In the genomic region with DNA sequence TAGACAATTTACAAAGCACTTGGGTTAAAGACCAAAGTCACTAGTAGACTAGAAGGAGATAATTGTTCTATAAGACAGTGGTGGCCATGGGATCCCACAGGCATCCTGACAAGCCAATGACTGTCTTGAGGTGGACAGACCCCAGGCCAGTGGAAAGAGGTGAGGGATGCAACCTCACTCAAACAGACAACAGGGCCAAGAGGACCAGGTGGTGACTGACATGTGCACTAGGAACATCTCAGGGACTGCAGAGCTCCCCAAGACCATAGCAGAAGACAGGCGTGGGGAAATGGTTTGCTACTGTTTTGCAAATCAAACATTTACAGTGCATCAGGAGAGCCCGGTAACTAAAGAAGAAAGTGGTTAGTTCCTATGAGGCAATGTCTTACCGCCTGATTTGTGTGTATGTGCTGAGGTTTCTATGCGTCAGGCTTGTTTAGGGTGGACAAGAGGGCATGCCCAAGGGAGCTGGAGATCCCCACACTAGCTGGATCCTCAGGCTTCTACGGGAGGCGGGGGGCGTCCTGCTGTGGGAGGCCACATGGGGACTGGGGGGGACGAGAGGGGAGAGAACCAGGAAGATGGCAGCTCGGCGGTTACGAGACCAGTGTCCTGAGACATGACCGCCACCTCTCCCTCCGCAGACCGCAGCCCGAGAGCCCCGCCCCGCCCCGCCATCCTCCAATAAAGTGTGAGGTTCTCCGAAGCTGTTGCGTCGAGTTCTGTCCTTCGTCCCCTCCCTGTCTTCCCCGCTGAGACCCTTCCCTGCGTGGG, we compare ENCODE assay signal across 8 cellular contexts. TPM values are rescaled to one million over a fixed set of nuclear protein-coding genes. Genes with fewer than 3 reads are reported as not detected.
DNase-seq lines count a peak whose midpoint lies in the region; ATAC-seq and FAIRE-seq lines count a peak whose summit lies in the region.

No MANE protein-coding gene starts in this region.

- POLR2A ChIA-PET in activated CD4-positive, alpha-beta memory T cell treated with anti-CD3 and anti-CD28 coated beads for 36 hours (lab: Charles Lee): interaction anchor here (0.8 to 1.3 kb wide), 4 partner anchors 9 to 33 kb away, joined by 3 to 10 read pairs (median 4); no protein-coding TSS in a partner anchor

- H3K9ac ChIP-seq in mucosa of stomach (ENCODE audit: low read length): peak overlapping the region; percentile 70

- CTCF ChIA-PET in activated CD4-positive, alpha-beta memory T cell treated with anti-CD3 and anti-CD28 coated beads for 36 hours (lab: Charles Lee): interaction anchor here (0.9 to 1.8 kb wide), 4 partner anchors 8 to 44 kb away, joined by 3 to 5 read pairs (median 4); no protein-coding TSS in a partner anchor

- H3K4me1 ChIP-seq in ACC112 (ENCODE audit: control insufficient read depth, insufficient read depth, low read length, unreplicated experiment) (peaks cover 7% of the 10 kb centered on the region), mucosa of stomach (ENCODE audit: control insufficient read depth, insufficient read depth, low read length) (peaks cover 19% of the 10 kb centered on the region)

- H3K27me3 ChIP-seq in ACC112 (ENCODE audit: insufficient read depth, low read length) (no peaks in the 10 kb centered on the region), mucosa of stomach (ENCODE audit: control insufficient read depth, insufficient read depth, low read length) (no peaks in the 10 kb centered on the region)

- DNase-seq in GM18507 (ENCODE audit: extremely low spot score, insufficient read length, low read depth) (peak; percentile 64), NCI-H2196 treated with DMSO at 0.1 percent for 48 hours (lab: John Stamatoyannopoulos, UW; ENCODE audit: unreplicated experiment) (peak; percentile 83), epidermal melanocyte (ENCODE audit: insufficient read length, low spot score) (peak; percentile 61), substantia nigra (lab: John Stamatoyannopoulos, UW) (peak in 26 of 49 donors; percentile 54 to 92 (median 81))
- peak; percentile 73 for DNase-seq in activated CD4-positive, alpha-beta memory T cell treated with anti-CD3 and anti-CD28 coated beads for 36 hours

- peaks cover 10% of the 10 kb centered on the region for H3K79me2 ChIP-seq in ACC112 (ENCODE audit: control insufficient read depth, insufficient read depth, low read length, unreplicated experiment)

- ATAC-seq in HG02970 (IDR thresholded peaks at IDR 0.05; ENCODE audit: low FRiP score, unreplicated experiment): peak; percentile 36

- no peaks in the 10 kb centered on the region for H3K9me3 Mint-ChIP-seq in activated CD4-positive, alpha-beta memory T cell treated with anti-CD3 and anti-CD28 coated beads for 36 hours

- H3K27me3 Mint-ChIP-seq in activated CD4-positive, alpha-beta memory T cell treated with anti-CD3 and anti-CD28 coated beads for 36 hours: no peaks in the 10 kb centered on the region

- intact Hi-C loops in activated CD4-positive, alpha-beta memory T cell treated with anti-CD3 and anti-CD28 coated beads for 36 hours (cut with micrococcal nuclease): loop anchor here (1.0 to 5.0 kb wide), 2 partner anchors 31 to 112 kb away; partner anchors contain the start of genes FASTKD5 and UBOX5

- H3K36me3 Mint-ChIP-seq in activated CD4-positive, alpha-beta memory T cell treated with anti-CD3 and anti-CD28 coated beads for 36 hours: peaks cover 37% of the 10 kb centered on the region

- peak overlapping the region; percentile 97 for H3K4me3 Mint-ChIP-seq in activated CD4-positive, alpha-beta memory T cell treated with anti-CD3 and anti-CD28 coated beads for 36 hours

- peak overlapping the region; percentile 94 for H3K4me3 ChIP-seq in ACC112 (ENCODE audit: low read depth, low read length)
- H3K4me3 ChIP-seq in mucosa of stomach (ENCODE audit: low read length): peak overlapping the region; percentile 79

- H3K27ac Mint-ChIP-seq in activated CD4-positive, alpha-beta memory T cell treated with anti-CD3 and anti-CD28 coated beads for 36 hours: peak overlapping the region; percentile 89

- H3K4me1 Mint-ChIP-seq in activated CD4-positive, alpha-beta memory T cell treated with anti-CD3 and anti-CD28 coated beads for 36 hours (ENCODE audit: low read depth): peaks cover 30% of the 10 kb centered on the region

- H2AFZ ChIP-seq in ACC112 (ENCODE audit: low read length, unreplicated experiment): peak overlapping the region; percentile 93

- H3K27ac ChIP-seq in ACC112 (ENCODE audit: low read depth, low read length) (peak overlapping the region; percentile 85), substantia nigra (ENCODE audit: low read depth, low read length, poor library complexity, severe bottlenecking) (peak overlapping the region; percentile 90)

- no peaks in the 10 kb centered on the region for H3K9me3 ChIP-seq in mucosa of stomach (ENCODE audit: control insufficient read depth, low read length)

- FAIRE-seq in GM18507 (lab: Jason Lieb, UNC): no peak

- H3K36me3 ChIP-seq in ACC112 (ENCODE audit: insufficient read depth, low read length) (peaks cover 5% of the 10 kb centered on the region; the same call in 1 of the 2 replicates), mucosa of stomach (ENCODE audit: control insufficient read depth, insufficient read depth, low read length) (peaks cover 9% of the 10 kb centered on the region)

RNA-seq across cellular contexts. Expression of gene MRPS26, which starts 0.6 kb away (rescaled TPM):
- 100 to 1,000 TPM; 155 to 158 TPM for total RNA-seq in activated CD4-positive, alpha-beta memory T cell treated with anti-CD3 and anti-CD28 coated beads for 36 hours

RNA-seq across cellular contexts. Expression of gene GNRH2, which starts 1.8 kb away (rescaled TPM):
- 10 to 100 TPM; 17.3 to 24.0 TPM for total RNA-seq in activated CD4-positive, alpha-beta memory T cell treated with anti-CD3 and anti-CD28 coated beads for 36 hours

RNA-seq across cellular contexts. Expression of gene OXT, which starts 26.2 kb away (rescaled TPM):
- total RNA-seq in activated CD4-positive, alpha-beta memory T cell treated with anti-CD3 and anti-CD28 coated beads for 36 hours: 1 to 10 TPM in 1 of 2 experiments, not detected in 1; 1.0 TPM

RNA-seq across cellular contexts. Expression of gene AVP, which starts 39.3 kb away (rescaled TPM):
- total RNA-seq in activated CD4-positive, alpha-beta memory T cell treated with anti-CD3 and anti-CD28 coated beads for 36 hours: not detected

Comparison
In these comparisons a context has a peak if more than half of its experiments do, and no peak if none do; other contexts are left out.
1. Peak in every context shown above with its lines: DNase-seq, ATAC-seq, H3K4me3 ChIP-seq and H3K27ac ChIP-seq.